ENCODE assay signal across 18 cellular contexts in the genomic region with DNA sequence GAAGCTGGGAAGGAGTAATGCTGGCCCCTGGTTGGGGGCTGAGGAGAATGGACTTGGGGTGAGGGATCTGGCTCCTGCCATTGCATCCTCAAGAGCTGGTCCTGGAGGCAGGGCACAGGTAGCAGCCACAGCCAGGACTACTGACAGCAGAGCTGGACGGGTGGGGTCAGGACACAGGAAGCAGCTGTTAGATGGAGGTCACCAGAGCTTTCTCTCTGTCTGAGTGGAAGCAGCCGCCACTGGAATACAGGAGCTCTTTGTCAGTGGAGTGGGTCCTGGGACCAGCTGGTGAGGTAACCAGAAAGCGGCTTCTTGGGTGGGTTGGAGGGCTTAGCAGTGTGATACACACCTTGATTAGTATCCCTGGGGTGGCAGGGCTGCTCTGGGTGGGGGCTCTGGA.
"Had no signal": no experiment of that assay in that cellular context is flagged by ENCODE, and none has a peak within 500 bp of the region (broad histone marks: within the 10 kb centered on the region; RNA-seq: fewer than 3 reads in every experiment).

No MANE protein-coding gene starts in this region.

- H3K27ac ChIP-seq: lower lobe of right lung, upper lobe of right lung had no signal

- H3K36me3 Mint-ChIP-seq: naive B cell had no signal

- H3K27me3 ChIP-seq: suprapubic skin, upper lobe of right lung had no signal

- H3K9me3 Mint-ChIP-seq: activated CD4-positive, alpha-beta T cell treated with anti-CD3 and anti-CD28 coated beads, Interleukin-2, amount 10 ng/mL, durations not matched to agents 7 days and 5 days; activated naive CD8-positive, alpha-beta T cell treated with anti-CD3 and anti-CD28 coated beads, Interleukin-2, amount 50 U/mL, for 24 hours; activated T-helper 1 cell treated with anti-CD3 and anti-CD28 coated beads, Interleukin-12 subunit alpha, Interleukin-12 subunit beta, Interleukin-2, Interleukin-4 antibody, amounts not matched to agents 30 ng/mL and 10 ng/mL and 1 ng/mL, durations not matched to agents 14 hours and 24 hours and 36 hours; naive B cell; T-cell had no signal

- H3K36me3 ChIP-seq: suprapubic skin had no signal

- H3K9ac ChIP-seq: SK-N-SH had no signal

- ATAC-seq: activated naive CD8-positive, alpha-beta T cell treated with anti-CD3 and anti-CD28 coated beads, Interleukin-2, amount 50 U/mL, for 24 hours; lower lobe of right lung; T-cell; upper lobe of right lung had no signal

- H3K4me3 Mint-ChIP-seq: activated CD4-positive, alpha-beta T cell treated with anti-CD3 and anti-CD28 coated beads, Interleukin-2, amount 10 ng/mL, durations not matched to agents 7 days and 5 days; activated naive CD8-positive, alpha-beta T cell treated with anti-CD3 and anti-CD28 coated beads, Interleukin-2, amount 50 U/mL, for 24 hours; activated T-helper 1 cell treated with anti-CD3 and anti-CD28 coated beads, Interleukin-12 subunit alpha, Interleukin-12 subunit beta, Interleukin-2, Interleukin-4 antibody, amounts not matched to agents 30 ng/mL and 10 ng/mL and 1 ng/mL, durations not matched to agents 14 hours and 24 hours and 36 hours; naive B cell; T-cell had no signal

- H3K9me3 ChIP-seq: lower lobe of right lung, SK-N-SH, suprapubic skin, upper lobe of right lung had no signal

- H3K27me3 Mint-ChIP-seq: activated CD4-positive, alpha-beta T cell treated with anti-CD3 and anti-CD28 coated beads, Interleukin-2, amount 10 ng/mL, durations not matched to agents 7 days and 5 days; activated naive CD8-positive, alpha-beta T cell treated with anti-CD3 and anti-CD28 coated beads, Interleukin-2, amount 50 U/mL, for 24 hours; naive B cell; T-cell had no signal

- H3K4me1 Mint-ChIP-seq: activated CD4-positive, alpha-beta T cell treated with anti-CD3 and anti-CD28 coated beads, Interleukin-2, amount 10 ng/mL, durations not matched to agents 7 days and 5 days; activated naive CD8-positive, alpha-beta T cell treated with anti-CD3 and anti-CD28 coated beads, Interleukin-2, amount 50 U/mL, for 24 hours; naive B cell; T-cell had no signal

- DNase-seq: activated CD4-positive, alpha-beta T cell treated with anti-CD3 and anti-CD28 coated beads, Interleukin-2, amount 10 ng/mL, durations not matched to agents 7 days and 5 days; activated CD8-positive, alpha-beta memory T cell treated with anti-CD3 and anti-CD28 coated beads for 24 hours; activated naive CD4-positive, alpha-beta T cell treated with Interleukin-2 at 50 U/mL for 16 hours; activated naive CD8-positive, alpha-beta T cell treated with anti-CD3 and anti-CD28 coated beads, Interleukin-2, amount 50 U/mL, for 24 hours; foreskin fibroblast; lower lobe of right lung; midbrain; naive B cell; SK-N-SH; stimulated activated CD4-positive, alpha-beta T cell treated with anti-CD3 and anti-CD28 coated beads, Interleukin-15, amount 100 ng/mL, for 24 hours; stimulated activated CD4-positive, alpha-beta T cell treated with anti-CD3 and anti-CD28 coated beads, Interleukin-4, amount 100 ng/mL, for 1 hour; stimulated activated naive CD4-positive, alpha-beta T cell treated with Interleukin-2 at 50 U/mL for 16 hours; T-cell; T-helper 9 cell; upper lobe of right lung had no signal

- H3K4me3 ChIP-seq: lower lobe of right lung, skin epidermis, suprapubic skin, upper lobe of right lung had no signal

- H3K27ac Mint-ChIP-seq: activated CD4-positive, alpha-beta T cell treated with anti-CD3 and anti-CD28 coated beads, Interleukin-2, amount 10 ng/mL, durations not matched to agents 7 days and 5 days; activated naive CD8-positive, alpha-beta T cell treated with anti-CD3 and anti-CD28 coated beads, Interleukin-2, amount 50 U/mL, for 24 hours; activated T-helper 1 cell treated with anti-CD3 and anti-CD28 coated beads, Interleukin-12 subunit alpha, Interleukin-12 subunit beta, Interleukin-2, Interleukin-4 antibody, amounts not matched to agents 30 ng/mL and 10 ng/mL and 1 ng/mL, durations not matched to agents 14 hours and 24 hours and 36 hours; naive B cell; T-cell had no signal
